8 cellular contexts compared by ENCODE assay signal in genomic region chr9:124257070-124257864, GRCh38. TPM values are rescaled to one million over a fixed set of nuclear protein-coding genes. Genes with fewer than 3 reads are reported as not detected.
DNase-seq lines count a peak whose midpoint lies in the region; ATAC-seq and TF ChIP-seq lines count a peak whose summit lies in the region.

No MANE protein-coding gene starts in this region.

- peak overlapping the region; percentile 63 to 98 for H3K4me3 ChIP-seq in neutrophil (ENCODE audit: low read depth in 1 of 2, low read length in 1 of 2)

- no peaks in the 10 kb centered on the region for H3K36me3 Mint-ChIP-seq in endothelial cell (ENCODE audit: low read depth, unreplicated experiment)

- DNase-seq in GM10248 (ENCODE audit: extremely low spot score) (peak; percentile 48), NCI-H69 (lab: John Stamatoyannopoulos, UW) (peak; percentile 50), endothelial cell (ENCODE audit: low spot score) (no peak), NCI-H526 treated with DMSO at 0.1 percent for 48 hours (lab: John Stamatoyannopoulos, UW) (no peak), NCI-H510A treated with DMSO at 0.1 percent for 48 hours (lab: John Stamatoyannopoulos, UW) (no peak)

- H3K9me3 Mint-ChIP-seq in endothelial cell (ENCODE audit: unreplicated experiment), result no peaks in the 10 kb centered on the region

- no peaks in the 10 kb centered on the region for H3K36me3 ChIP-seq in neutrophil

- no peak for ATAC-seq in HG03460 (IDR thresholded peaks at IDR 0.05; ENCODE audit: unreplicated experiment)
- no peak for ATAC-seq in HG03442 (IDR thresholded peaks at IDR 0.05; ENCODE audit: unreplicated experiment)

- peak overlapping the region; percentile 95 for H3K4me3 Mint-ChIP-seq in endothelial cell (ENCODE audit: unreplicated experiment)

- H3K27me3 ChIP-seq in neutrophil, result no peaks in the 10 kb centered on the region

- H3K4me1 Mint-ChIP-seq in endothelial cell (ENCODE audit: unreplicated experiment), result peaks cover 43% of the 10 kb centered on the region

- POLR2A ChIA-PET in GM10248 (lab: Yijun Ruan, JAX), result interaction anchor here (0.6 kb wide), 1 partner anchor 125 kb away, joined by 4 read pairs; no protein-coding TSS in a partner anchor

- no peaks in the 10 kb centered on the region for H3K9me3 ChIP-seq in neutrophil

- H3K27ac Mint-ChIP-seq in endothelial cell (ENCODE audit: unreplicated experiment), result peak overlapping the region; percentile 57

- peak overlapping the region; percentile 88 for H3K27ac ChIP-seq in neutrophil

- CTCF ChIA-PET in GM10248 (lab: Yijun Ruan, JAX), result interaction anchor here (0.8 to 2.0 kb wide), 4 partner anchors 23 to 131 kb away, joined by 3 to 8 read pairs (median 3); no protein-coding TSS in a partner anchor

- TF ChIP-seq CTCF in GM10248 (IDR thresholded peaks at IDR 0.05; ENCODE audit: control extremely low read depth, extremely low read depth, low read depth, missing control alignments) (no peak), endothelial cell (IDR thresholded peaks at IDR 0.05; ENCODE audit: unreplicated experiment) (no peak), neutrophil (IDR thresholded peaks at IDR 0.05) (no peak)

- peaks cover 35 to 42% of the 10 kb centered on the region in 2 experiments for H3K4me1 ChIP-seq in neutrophil (ENCODE audit: control insufficient read depth in 1 of 2, insufficient read depth in 1 of 2, low read depth in 1 of 2, low read length in 1 of 2)

- peaks cover 15% of the 10 kb centered on the region for H3K27me3 Mint-ChIP-seq in endothelial cell (ENCODE audit: unreplicated experiment)

RNA-seq across cellular contexts. Expression of gene NEK6, which starts 0.5 kb away (rescaled TPM):
- total RNA-seq in endothelial cell (ENCODE audit: unreplicated experiment), result 43.9 TPM

Comparison
In these comparisons a context has a peak if more than half of its experiments do, and no peak if none do; other contexts are left out.
1. DNase-seq: peak in GM10248 (single experiment) and NCI-H69 (single experiment); none in endothelial cell (single experiment), NCI-H526 treated with DMSO at 0.1 percent for 48 hours (single experiment) and NCI-H510A treated with DMSO at 0.1 percent for 48 hours (single experiment).